12 cellular contexts compared by ENCODE assay signal in the genomic region with DNA sequence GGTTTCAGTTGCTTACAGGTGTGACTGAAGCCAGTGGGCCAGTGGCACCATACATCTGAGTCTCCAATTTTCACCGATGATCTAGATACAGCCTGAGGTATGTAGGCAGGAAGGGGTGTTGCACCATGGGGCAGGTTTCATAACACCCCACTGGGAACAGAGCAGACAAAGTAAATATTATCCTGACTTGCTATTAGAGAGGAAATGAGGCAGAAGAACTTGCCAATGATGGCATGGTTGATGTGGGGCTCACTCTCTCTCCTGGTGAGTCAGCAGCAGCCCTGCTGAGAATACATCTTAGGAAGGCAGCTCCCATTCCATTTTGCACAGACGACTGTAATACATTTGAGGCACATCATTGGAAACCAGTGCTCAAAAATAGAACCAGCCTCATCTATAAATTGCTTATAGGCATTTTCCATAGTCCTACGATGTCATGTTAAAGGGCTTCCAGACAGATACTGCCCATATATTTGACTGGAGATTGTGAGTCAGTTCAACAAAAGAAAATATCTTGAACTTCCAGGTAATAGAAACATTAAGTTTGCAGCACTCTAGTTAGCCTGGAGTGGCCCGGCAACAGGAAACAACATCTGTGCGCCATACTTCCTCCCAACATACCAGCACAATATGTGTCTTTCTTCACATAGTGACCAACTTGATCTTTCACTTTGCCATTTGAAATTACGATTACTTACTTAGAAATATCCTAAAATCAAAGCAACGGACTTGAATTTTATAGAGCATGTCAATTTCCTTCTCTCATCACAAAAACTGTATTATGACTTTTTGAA.
A peak's percentile ranks its signal among the peaks of the same experiment; 100 is the strongest.
DNase-seq lines count a peak whose midpoint lies in the region; ATAC-seq lines count a peak whose summit lies in the region.
"Had no signal": no experiment of that assay in that cellular context is flagged by ENCODE, and none has a peak within 500 bp of the region (broad histone marks: within the 10 kb centered on the region; RNA-seq: fewer than 3 reads in every experiment).

No MANE protein-coding gene starts in this region.

- no peak overlapping the region for H3K14ac ChIP-seq in mesenchymal stem cell (ENCODE audit: low read length in 2 of 2)

- no peak overlapping the region for H3K18ac ChIP-seq in mesenchymal stem cell (ENCODE audit: low read depth in 1 of 2, low read length in 2 of 2)

- no peak overlapping the region for H2AK5ac ChIP-seq in mesenchymal stem cell (ENCODE audit: low read length, severe bottlenecking)

- no peak overlapping the region for H2AFZ ChIP-seq in mesenchymal stem cell (ENCODE audit: low read depth, low read length)

- no peak overlapping the region for H2BK120ac ChIP-seq in mesenchymal stem cell (ENCODE audit: low read depth, low read length)

- peaks cover 7% of the 10 kb centered on the region for H3K9me3 ChIP-seq in mesenchymal stem cell (ENCODE audit: control insufficient read depth, low read length)
- H3K9me3 ChIP-seq: Caco-2 had no signal

- no peak overlapping the region for H4K8ac ChIP-seq in mesenchymal stem cell (ENCODE audit: low read length)

- peak overlapping the region; percentile 75 for H3K27ac ChIP-seq in mesenchymal stem cell (ENCODE audit: low read length, poor library complexity, severe bottlenecking)

- H3K23ac ChIP-seq in mesenchymal stem cell (ENCODE audit: low read length in 2 of 2), result no peak overlapping the region

- H4K91ac ChIP-seq in mesenchymal stem cell (ENCODE audit: low read length), result no peak overlapping the region

- H3K79me1 ChIP-seq in mesenchymal stem cell (replicated peaks; ENCODE audit: low read length, poor library complexity, severe bottlenecking), result no peaks in the 10 kb centered on the region

- H3K4me2 ChIP-seq in mesenchymal stem cell (ENCODE audit: low read length, poor library complexity, severe bottlenecking), result no peak overlapping the region

- DNase-seq in AG20443 (ENCODE audit: low spot score) (peak; percentile 68), Kasumi-1 (lab: John Stamatoyannopoulos, UW) (peak; percentile 33 to 46), dermis microvascular lymphatic vessel endothelial cell (ENCODE audit: low read depth in 2 of 2) (peak; percentile 1 to 58), mesenchymal stem cell (peak; percentile 70), SHP77 treated with DMSO at 0.1 percent for 48 hours (lab: John Stamatoyannopoulos, UW) (no peak)
- DNase-seq in stimulated activated CD4-positive, alpha-beta T cell treated with anti-CD3 and anti-CD28 coated beads, Interleukin-4, amount 100 ng/mL, for 4 hours, result no peak
- DNase-seq: activated effector memory CD4-positive, alpha-beta T cell treated with anti-CD3 and anti-CD28 coated beads, Interleukin-2, amount 50 U/mL, for 16 hours; Caco-2; naive thymus-derived CD4-positive, alpha-beta T cell; NCI-H2107 had no signal

- H3K4me1 ChIP-seq in mesenchymal stem cell (ENCODE audit: control insufficient read depth, insufficient read depth, low read depth, low read length), result peaks cover 3% of the 10 kb centered on the region
- H3K4me1 ChIP-seq: Caco-2 had no signal

- H2BK12ac ChIP-seq in mesenchymal stem cell (ENCODE audit: low read length in 2 of 2), result no peak overlapping the region

- no peak overlapping the region for H3K9ac ChIP-seq in mesenchymal stem cell (ENCODE audit: low read length)

- peaks cover 0 to 4% of the 10 kb centered on the region in 2 experiments for H3K36me3 ChIP-seq in mesenchymal stem cell (ENCODE audit: control insufficient read depth in 1 of 2, insufficient read depth in 2 of 2, low read depth in 1 of 2, low read length in 2 of 2)

- H3K4ac ChIP-seq in mesenchymal stem cell (ENCODE audit: low read depth in 1 of 2, low read length in 2 of 2), result no peak overlapping the region

- H2BK15ac ChIP-seq in mesenchymal stem cell (ENCODE audit: low read depth, poor library complexity, severe bottlenecking), result no peak overlapping the region

- ATAC-seq in GM18861 (IDR thresholded peaks at IDR 0.05; ENCODE audit: unreplicated experiment), result no peak
- ATAC-seq in GM21381 (IDR thresholded peaks at IDR 0.05; ENCODE audit: unreplicated experiment), result no peak
- ATAC-seq: naive thymus-derived CD4-positive, alpha-beta T cell had no signal

- H2BK5ac ChIP-seq in mesenchymal stem cell (ENCODE audit: low read depth, low read length, poor library complexity, severe bottlenecking), result no peak overlapping the region

- no peaks in the 10 kb centered on the region for H3K27me3 ChIP-seq in mesenchymal stem cell (ENCODE audit: control insufficient read depth in 1 of 2, insufficient read depth in 1 of 2, low read length in 2 of 2)

- H3K4me3 ChIP-seq in mesenchymal stem cell (ENCODE audit: insufficient read depth in 1 of 2, low read depth in 1 of 2, low read length in 2 of 2), result no peak overlapping the region

- WGBS in mesenchymal stem cell, result 80% methylated on average over 7 of the region's 7 CpGs

Comparison
In these comparisons a context has a peak if more than half of its experiments do, and no peak if none do; other contexts are left out.
1. DNase-seq: peak in AG20443 (single experiment), Kasumi-1 (2 of 2), dermis microvascular lymphatic vessel endothelial cell (2 of 2) and mesenchymal stem cell (single experiment); none in stimulated activated CD4-positive, alpha-beta T cell treated with anti-CD3 and anti-CD28 coated beads, Interleukin-4, amount 100 ng/mL, for 4 hours (0 of 2) and SHP77 treated with DMSO at 0.1 percent for 48 hours (single experiment).